ENCODE assay signal across 25 cellular contexts in the genomic region with DNA sequence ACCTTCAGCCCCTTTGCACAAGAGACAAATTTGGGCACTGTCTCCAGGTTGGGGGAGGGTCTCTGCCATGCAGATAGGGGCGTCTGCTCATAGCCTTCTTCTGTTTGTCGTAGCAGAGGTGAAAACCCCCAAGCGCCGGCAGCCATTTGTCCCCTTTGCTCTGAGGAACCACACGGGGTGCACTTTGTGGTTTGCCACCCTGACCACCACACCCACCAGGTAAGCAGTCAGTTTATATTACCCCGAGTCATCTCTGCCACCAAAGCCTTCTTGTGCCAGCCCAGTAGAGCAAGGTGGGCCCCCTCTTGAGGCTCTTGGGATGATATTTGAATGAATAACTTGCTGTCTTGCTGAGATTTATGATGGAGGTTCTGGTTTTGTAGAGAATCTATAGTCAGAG.
DNase-seq lines count a peak whose midpoint lies in the region; ATAC-seq and TF ChIP-seq lines count a peak whose summit lies in the region.
"Had no signal": no experiment of that assay in that cellular context is flagged by ENCODE, and none has a peak within 500 bp of the region (broad histone marks: within the 10 kb centered on the region; RNA-seq: fewer than 3 reads in every experiment).

No MANE protein-coding gene starts in this region.

- no peaks in the 10 kb centered on the region for H3K9me3 Mint-ChIP-seq in activated CD4-positive, alpha-beta T cell treated with anti-CD3 and anti-CD28 coated beads for 36 hours (ENCODE audit: low read depth)
- H3K9me3 Mint-ChIP-seq: activated CD4-positive, alpha-beta T cell treated with anti-CD3 and anti-CD28 coated beads, Interleukin-2, amount 10 ng/mL, durations not matched to agents 7 days and 5 days; activated T-helper 17 cell treated with anti-CD3 and anti-CD28 coated beads, Interleukin-2, amount 50 U/mL, for 72 hours had no signal

- peaks cover 55% of the 10 kb centered on the region for H3K4me1 Mint-ChIP-seq in activated CD4-positive, alpha-beta T cell treated with anti-CD3 and anti-CD28 coated beads for 36 hours

- 94 to 96% methylated on average over 6 of the region's 6 CpGs for WGBS in heart right ventricle, 2 donors

- intact Hi-C loops in activated CD4-positive, alpha-beta T cell treated with anti-CD3 and anti-CD28 coated beads for 36 hours (cut with DNase I, micrococcal nuclease), result loop anchor here in 1 of 2 experiments (1.0 kb wide), 1 partner anchor 278 kb away; no protein-coding TSS in a partner anchor
- intact Hi-C loops in heart right ventricle (cut with DNase I) (loop anchor here in 2 of 10 donors (5.0 to 10.0 kb wide), 2 partner anchors 273 to 276 kb away; a partner anchor contains a TSS), cardiac septum (cut with DNase I) (loop anchor here (10.0 kb wide), 1 partner anchor 63 kb away; no protein-coding TSS in a partner anchor), lower lobe of right lung (cut with DNase I) (no loop called here)

- H3K27me3 Mint-ChIP-seq in activated CD4-positive, alpha-beta T cell treated with anti-CD3 and anti-CD28 coated beads for 36 hours, result no peaks in the 10 kb centered on the region
- H3K27me3 Mint-ChIP-seq: activated CD4-positive, alpha-beta T cell treated with anti-CD3 and anti-CD28 coated beads, Interleukin-2, amount 10 ng/mL, durations not matched to agents 7 days and 5 days; activated T-helper 17 cell treated with anti-CD3 and anti-CD28 coated beads, Interleukin-2, amount 50 U/mL, for 72 hours had no signal

- H3K9me3 ChIP-seq in heart right ventricle, result no peaks in the 10 kb centered on the region
- no peaks in the 10 kb centered on the region for H3K9me3 ChIP-seq in lower lobe of right lung
- H3K9me3 ChIP-seq: ascending aorta, esophagus muscularis mucosa, vagina had no signal

- H3K4me1 ChIP-seq in heart right ventricle (peaks cover 2 to 100% (median 89%) of the 10 kb centered on the region in 9 donors), lower lobe of right lung (peaks cover 44% of the 10 kb centered on the region)

- H3K36me3 ChIP-seq in heart right ventricle (peaks cover 0 to 54% (median 3%) of the 10 kb centered on the region in 9 donors), lower lobe of right lung (peaks cover 52% of the 10 kb centered on the region)

- peaks cover 34% of the 10 kb centered on the region for H3K36me3 Mint-ChIP-seq in activated CD4-positive, alpha-beta T cell treated with anti-CD3 and anti-CD28 coated beads for 36 hours (ENCODE audit: low read depth)

- H3K4me3 ChIP-seq in heart right ventricle (no peak overlapping the region), lower lobe of right lung (no peak overlapping the region)
- H3K4me3 ChIP-seq: ascending aorta, esophagus muscularis mucosa, skin epidermis, vagina had no signal

- POLR2A ChIA-PET in activated CD4-positive, alpha-beta T cell treated with anti-CD3 and anti-CD28 coated beads for 36 hours (lab: Charles Lee), result no interaction called here

- CTCF ChIA-PET in activated CD4-positive, alpha-beta T cell treated with anti-CD3 and anti-CD28 coated beads for 36 hours (lab: Charles Lee), result interaction anchor here (0.9 kb wide), 1 partner anchor 317 kb away, joined by 3 read pairs; no protein-coding TSS in a partner anchor

- TF ChIP-seq CTCF in heart right ventricle (IDR thresholded peaks at IDR 0.05), result no peak
- TF ChIP-seq CTCF in lower lobe of right lung (IDR thresholded peaks at IDR 0.05), result no peak

- H3K27ac Mint-ChIP-seq in activated CD4-positive, alpha-beta T cell treated with anti-CD3 and anti-CD28 coated beads for 36 hours, result no peak overlapping the region
- H3K27ac Mint-ChIP-seq: activated CD4-positive, alpha-beta T cell treated with anti-CD3 and anti-CD28 coated beads, Interleukin-2, amount 10 ng/mL, durations not matched to agents 7 days and 5 days; activated T-helper 17 cell treated with anti-CD3 and anti-CD28 coated beads, Interleukin-2, amount 50 U/mL, for 72 hours had no signal

- H3K4me3 Mint-ChIP-seq in activated CD4-positive, alpha-beta T cell treated with anti-CD3 and anti-CD28 coated beads for 36 hours, result no peak overlapping the region
- H3K4me3 Mint-ChIP-seq: activated CD4-positive, alpha-beta T cell treated with anti-CD3 and anti-CD28 coated beads, Interleukin-2, amount 10 ng/mL, durations not matched to agents 7 days and 5 days; activated T-helper 17 cell treated with anti-CD3 and anti-CD28 coated beads, Interleukin-2, amount 50 U/mL, for 72 hours had no signal

- no peak for ATAC-seq in activated CD4-positive, alpha-beta T cell treated with anti-CD3 and anti-CD28 coated beads for 36 hours
- ATAC-seq in heart right ventricle, result no peak
- ATAC-seq in lower lobe of right lung, result no peak
- ATAC-seq in stimulated activated naive CD8-positive, alpha-beta T cell treated with anti-CD3 and anti-CD28 coated beads, Interleukin-15, Interleukin-2, amounts not matched to agents 100 U/mL and 50 U/mL, for 24 hours, result no peak
- ATAC-seq in GM18520 (IDR thresholded peaks at IDR 0.05; ENCODE audit: unreplicated experiment), result no peak
- no peak for ATAC-seq in HG02884 (IDR thresholded peaks at IDR 0.05; ENCODE audit: unreplicated experiment)
- ATAC-seq: activated T-helper 17 cell treated with anti-CD3 and anti-CD28 coated beads, Interleukin-2, amount 50 U/mL, for 72 hours had no signal

- H3K27me3 ChIP-seq in heart right ventricle (no peaks in the 10 kb centered on the region), lower lobe of right lung (ENCODE audit: low read depth) (no peaks in the 10 kb centered on the region)
- H3K27me3 ChIP-seq: ascending aorta, esophagus muscularis mucosa, vagina had no signal

- H3K27ac ChIP-seq in heart right ventricle, result peak overlapping the region in 9 of 10 donors; percentile 51 to 86 (median 76)
- H3K27ac ChIP-seq in lower lobe of right lung, result peak overlapping the region; percentile 53

- peak; percentile 34 for DNase-seq in activated CD4-positive, alpha-beta T cell treated with anti-CD3 and anti-CD28 coated beads for 36 hours
- no peak for DNase-seq in activated CD4-positive, alpha-beta T cell treated with anti-CD3 and anti-CD28 coated beads, Interleukin-2, amount 50 U/mL, for 4 hours
- DNase-seq in heart right ventricle (no peak), cardiac septum (ENCODE audit: low spot score) (no peak), lower lobe of right lung (no peak)
- peak; percentile 61 for DNase-seq in stimulated activated naive CD8-positive, alpha-beta T cell treated with anti-CD3 and anti-CD28 coated beads, Interleukin-15, Interleukin-2, amounts not matched to agents 100 U/mL and 50 U/mL, for 24 hours
- DNase-seq: 8988T; activated CD4-positive, alpha-beta T cell treated with anti-CD3 and anti-CD28 coated beads, Interleukin-2, amount 10 ng/mL, durations not matched to agents 7 days and 5 days; AML-193; cerebellar nuclear complex; effector memory CD4-positive, alpha-beta T cell; EL; HCEC 1CT; KG1; NCI-H187 treated with DMSO at 0.1 percent for 48 hours; SHP77 treated with DMSO at 0.1 percent for 48 hours; substantia nigra; T-helper 1 cell had no signal

Comparison
In these comparisons a context has a peak if more than half of its experiments do, and no peak if none do; other contexts are left out.
1. DNase-seq: peak in activated CD4-positive, alpha-beta T cell treated with anti-CD3 and anti-CD28 coated beads for 36 hours (single experiment) and stimulated activated naive CD8-positive, alpha-beta T cell treated with anti-CD3 and anti-CD28 coated beads, Interleukin-15, Interleukin-2, amounts not matched to agents 100 U/mL and 50 U/mL, for 24 hours (single experiment); none in activated CD4-positive, alpha-beta T cell treated with anti-CD3 and anti-CD28 coated beads, Interleukin-2, amount 50 U/mL, for 4 hours (0 of 2), heart right ventricle (0 of 2), cardiac septum (single experiment) and lower lobe of right lung (single experiment).